Comparison of ENCODE assay signal across 17 cellular contexts in the genomic region with DNA sequence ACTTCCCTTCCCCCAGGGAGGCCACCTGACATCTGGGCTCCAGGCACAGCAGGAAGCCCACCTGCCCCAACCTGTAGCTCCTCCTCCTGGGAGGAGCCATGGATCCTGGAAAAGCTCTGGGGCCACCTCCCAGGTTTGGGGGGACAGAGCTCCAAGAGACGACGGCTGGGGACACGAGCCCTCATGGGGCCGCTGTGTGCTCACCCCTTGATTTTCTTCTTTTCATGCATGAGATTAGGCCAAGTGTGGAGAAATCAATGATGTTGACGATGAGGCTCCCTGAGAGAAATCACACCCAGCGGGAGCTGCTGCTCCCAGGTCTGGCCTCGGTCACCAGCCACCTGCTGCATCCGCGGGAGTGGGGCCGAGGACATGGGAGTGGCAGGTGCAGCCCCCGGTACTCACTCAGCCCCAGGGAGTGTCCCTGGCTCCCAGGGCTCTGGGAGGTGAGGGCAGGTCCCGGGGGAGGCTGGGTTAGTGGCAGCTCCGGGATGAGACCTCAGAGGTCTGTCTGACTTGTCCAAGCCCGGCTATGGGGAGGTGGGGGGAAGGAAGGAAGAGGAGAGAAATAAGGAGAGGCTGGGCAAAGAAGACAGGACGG. TPM values are rescaled to one million over a fixed set of nuclear protein-coding genes. Genes with fewer than 3 reads are reported as not detected.
DNase-seq lines count a peak whose midpoint lies in the region; ATAC-seq and TF ChIP-seq lines count a peak whose summit lies in the region.
"Had no signal": no experiment of that assay in that cellular context is flagged by ENCODE, and none has a peak within 500 bp of the region (broad histone marks: within the 10 kb centered on the region; RNA-seq: fewer than 3 reads in every experiment).

No MANE protein-coding gene starts in this region.

- H3K27me3 ChIP-seq in colonic mucosa = no peaks in the 10 kb centered on the region

- H3K4me3 ChIP-seq in mucosa of descending colon = no peak overlapping the region
- H3K4me3 ChIP-seq in colonic mucosa = no peak overlapping the region

- peaks cover 4% of the 10 kb centered on the region for H3K4me1 ChIP-seq in mucosa of descending colon (ENCODE audit: low read depth)
- peaks cover 3% of the 10 kb centered on the region for H3K4me1 ChIP-seq in colonic mucosa

- peaks cover 3% of the 10 kb centered on the region for H3K4me1 Mint-ChIP-seq in T-helper 2 cell treated with Interferon-gamma antibody and Interleukin-4, amounts not matched to agents 5 μg/mL and 100 μg/mL, for 36 hours (ENCODE audit: low read depth)
- peaks cover 48% of the 10 kb centered on the region for H3K4me1 Mint-ChIP-seq in stimulated activated effector memory CD8-positive, alpha-beta T cell treated with anti-CD3 and anti-CD28 coated beads, Interleukin-12 subunit alpha, Interleukin-12 subunit beta, amount 100 ng/mL, for 72 hours

- H3K9ac ChIP-seq in colonic mucosa (ENCODE audit: low read depth in 2 of 2, low read length in 2 of 2) = peak overlapping the region in 1 of 2 donors; percentile 71

- no peak overlapping the region for H3K4me3 Mint-ChIP-seq in T-helper 2 cell treated with Interferon-gamma antibody and Interleukin-4, amounts not matched to agents 5 μg/mL and 100 μg/mL, for 36 hours
- no peak overlapping the region for H3K4me3 Mint-ChIP-seq in stimulated activated effector memory CD8-positive, alpha-beta T cell treated with anti-CD3 and anti-CD28 coated beads, Interleukin-12 subunit alpha, Interleukin-12 subunit beta, amount 100 ng/mL, for 72 hours
- H3K4me3 Mint-ChIP-seq: activated naive CD8-positive, alpha-beta T cell had no signal

- DNase-seq in T-helper 2 cell treated with Interferon-gamma antibody and Interleukin-4, amounts not matched to agents 5 μg/mL and 100 μg/mL, for 36 hours (ENCODE audit: low spot score) = no peak
- no peak for DNase-seq in T-helper 2 cell
- DNase-seq in NCI-H345 (lab: John Stamatoyannopoulos, UW) = peak; percentile 78
- DNase-seq in mucosa of descending colon = peak; percentile 60 to 85 (median 61)
- no peak for DNase-seq in stimulated activated effector memory CD8-positive, alpha-beta T cell treated with anti-CD3 and anti-CD28 coated beads, Interleukin-12 subunit alpha, Interleukin-12 subunit beta, amount 100 ng/mL, for 72 hours (ENCODE audit: low spot score in 2 of 2)
- no peak for DNase-seq in 8988T
- DNase-seq in colonic mucosa = no peak
- DNase-seq: activated CD4-positive, alpha-beta T cell treated with anti-CD3 and anti-CD28 coated beads for 4 hours; DMS 273 treated with DMSO at 0.1 percent for 48 hours; left cardiac atrium; MM.1S; NCI-H187 treated with DMSO at 0.1 percent for 48 hours; NCI-H524 had no signal

- peak overlapping the region; percentile 20 for H3K27ac Mint-ChIP-seq in T-helper 2 cell treated with Interferon-gamma antibody and Interleukin-4, amounts not matched to agents 5 μg/mL and 100 μg/mL, for 36 hours
- peak overlapping the region; percentile 56 for H3K27ac Mint-ChIP-seq in stimulated activated effector memory CD8-positive, alpha-beta T cell treated with anti-CD3 and anti-CD28 coated beads, Interleukin-12 subunit alpha, Interleukin-12 subunit beta, amount 100 ng/mL, for 72 hours
- H3K27ac Mint-ChIP-seq: activated naive CD8-positive, alpha-beta T cell had no signal

- H3K9me3 Mint-ChIP-seq in T-helper 2 cell treated with Interferon-gamma antibody and Interleukin-4, amounts not matched to agents 5 μg/mL and 100 μg/mL, for 36 hours = no peaks in the 10 kb centered on the region
- H3K9me3 Mint-ChIP-seq in stimulated activated effector memory CD8-positive, alpha-beta T cell treated with anti-CD3 and anti-CD28 coated beads, Interleukin-12 subunit alpha, Interleukin-12 subunit beta, amount 100 ng/mL, for 72 hours = no peaks in the 10 kb centered on the region

- peaks cover 8% of the 10 kb centered on the region for H3K36me3 Mint-ChIP-seq in T-helper 2 cell treated with Interferon-gamma antibody and Interleukin-4, amounts not matched to agents 5 μg/mL and 100 μg/mL, for 36 hours (ENCODE audit: low read depth)
- H3K36me3 Mint-ChIP-seq in stimulated activated effector memory CD8-positive, alpha-beta T cell treated with anti-CD3 and anti-CD28 coated beads, Interleukin-12 subunit alpha, Interleukin-12 subunit beta, amount 100 ng/mL, for 72 hours = peaks cover 70% of the 10 kb centered on the region
- H3K36me3 Mint-ChIP-seq: activated naive CD8-positive, alpha-beta T cell had no signal

- no peak overlapping the region for H3K27ac ChIP-seq in colonic mucosa

- no peak for TF ChIP-seq CTCF in mucosa of descending colon (IDR thresholded peaks at IDR 0.05)
- no peak for TF ChIP-seq CTCF in colonic mucosa (IDR thresholded peaks at IDR 0.05)

- H3K36me3 ChIP-seq in mucosa of descending colon (ENCODE audit: low read depth) (no peaks in the 10 kb centered on the region), colonic mucosa (no peaks in the 10 kb centered on the region)

- H3K9me3 ChIP-seq in mucosa of descending colon (no peaks in the 10 kb centered on the region), colonic mucosa (no peaks in the 10 kb centered on the region)

- intact Hi-C loops in mucosa of descending colon (cut with DNase I, micrococcal nuclease) = no loop called here
- intact Hi-C loops in colonic mucosa (cut with DNase I) = no loop called here

- peak; percentile 89 for ATAC-seq in mucosa of descending colon
- ATAC-seq in stimulated activated effector memory CD8-positive, alpha-beta T cell treated with anti-CD3 and anti-CD28 coated beads, Interleukin-12 subunit alpha, Interleukin-12 subunit beta, amount 100 ng/mL, for 72 hours = no peak
- ATAC-seq in HG02571 (IDR thresholded peaks at IDR 0.05; ENCODE audit: unreplicated experiment) = no peak
- ATAC-seq: left cardiac atrium had no signal

- no peaks in the 10 kb centered on the region for H3K27me3 Mint-ChIP-seq in T-helper 2 cell treated with Interferon-gamma antibody and Interleukin-4, amounts not matched to agents 5 μg/mL and 100 μg/mL, for 36 hours (ENCODE audit: low read depth)
- H3K27me3 Mint-ChIP-seq: activated naive CD8-positive, alpha-beta T cell had no signal

RNA-seq across cellular contexts. Expression of a gene that starts 8.7 kb away (rescaled TPM):
- 100 to 1,000 TPM; 143 to 206 (median 146) TPM for total RNA-seq in mucosa of descending colon
- total RNA-seq in colonic mucosa = 100 to 1,000 TPM; 111 to 145 TPM

RNA-seq across cellular contexts. Expression of a gene that starts 21.7 kb away (rescaled TPM):
- total RNA-seq in mucosa of descending colon = 10 to 100 TPM; 45.2 to 65.5 (median 48.3) TPM
- total RNA-seq in colonic mucosa = 100 to 1,000 TPM; 105 to 120 TPM

RNA-seq across cellular contexts. Expression of a gene that starts 34.9 kb away (rescaled TPM):
- total RNA-seq in mucosa of descending colon (1 to 10 TPM; 1.3 to 7.8 (median 1.6) TPM), colonic mucosa (1 to 10 TPM; 2.5 to 4.2 TPM)
- total RNA-seq: A673, chondrocyte had no signal

RNA-seq across cellular contexts. Expression of a gene that starts 38.5 kb away (rescaled TPM):
- total RNA-seq in mucosa of descending colon (10 to 100 TPM; 28.1 to 51.6 (median 44.7) TPM), colonic mucosa (10 to 100 TPM; 27.0 to 42.0 TPM)

Comparison
In these comparisons a context has a peak if more than half of its experiments do, and no peak if none do; other contexts are left out.
1. DNase-seq: peak in NCI-H345 (single experiment) and mucosa of descending colon (3 of 3); none in T-helper 2 cell treated with Interferon-gamma antibody and Interleukin-4, amounts not matched to agents 5 μg/mL and 100 μg/mL, for 36 hours (single experiment), T-helper 2 cell (0 of 5), stimulated activated effector memory CD8-positive, alpha-beta T cell treated with anti-CD3 and anti-CD28 coated beads, Interleukin-12 subunit alpha, Interleukin-12 subunit beta, amount 100 ng/mL, for 72 hours (0 of 2), 8988T (single experiment) and colonic mucosa (single experiment).